ENCODE assay signal across 8 cellular contexts in genomic region chr6:16700202-16700997, GRCh38.
DNase-seq lines count a peak whose midpoint lies in the region; ATAC-seq and TF ChIP-seq lines count a peak whose summit lies in the region.

No MANE protein-coding gene starts in this region.

- H3K4me1 Mint-ChIP-seq in MCF 10A (ENCODE audit: insufficient read depth, unreplicated experiment): peaks cover 47% of the 10 kb centered on the region

- H3K36me3 Mint-ChIP-seq in MCF 10A (ENCODE audit: insufficient read depth, unreplicated experiment): no peaks in the 10 kb centered on the region

- no peak overlapping the region for H2BK15ac ChIP-seq in mesendoderm (replicated peaks; ENCODE audit: low read depth)

- H2BK120ac ChIP-seq in mesendoderm (ENCODE audit: low read depth, low read length): no peak overlapping the region

- intact Hi-C loops in MCF 10A (cut with micrococcal nuclease): no loop called here
- intact Hi-C loops in upper lobe of right lung (cut with DNase I): no loop called here

- TF ChIP-seq CTCF in MCF 10A (IDR thresholded peaks at IDR 0.05; ENCODE audit: unreplicated experiment): no peak
- no peak for TF ChIP-seq CTCF in upper lobe of right lung (IDR thresholded peaks at IDR 0.05)

- H3K27ac ChIP-seq in mesendoderm (ENCODE audit: low read depth, low read length) (no peak overlapping the region), upper lobe of right lung (peak overlapping the region; percentile 53)

- H2AK5ac ChIP-seq in mesendoderm (ENCODE audit: low read length): no peak overlapping the region

- BruUV-seq in MCF 10A (replicated peaks; lab: Mats Ljungman, UMichigan): no TSS peak

- H3K27me3 Mint-ChIP-seq in MCF 10A (ENCODE audit: insufficient read depth, unreplicated experiment): no peaks in the 10 kb centered on the region

- no peak overlapping the region for H3K4me2 ChIP-seq in mesendoderm (ENCODE audit: low read length)

- H3K56ac ChIP-seq in mesendoderm (ENCODE audit: low read length): no peak overlapping the region

- H3K27ac Mint-ChIP-seq in MCF 10A (ENCODE audit: low read depth, unreplicated experiment): peak overlapping the region; percentile 60

- CTCF ChIA-PET in MCF 10A (lab: Yijun Ruan, JAX): interaction anchor here (1.4 to 1.5 kb wide), 2 partner anchors 70 to 383 kb away, joined by 3 to 5 read pairs; no protein-coding TSS in a partner anchor

- POLR2A ChIA-PET in MCF 10A (lab: Yijun Ruan, JAX): interaction anchor here (0.9 to 3.1 kb wide), 4 partner anchors 9 to 17 kb away, joined by 3 to 9 read pairs (median 4); no protein-coding TSS in a partner anchor

- WGBS in mesendoderm (ENCODE audit: extremely low coverage, insufficient coverage, low lambda C conversion rate): no CpG with 5 or more reads among the region's 14 CpGs

- H3K4me3 ChIP-seq in mesendoderm (ENCODE audit: low read length) (no peak overlapping the region), upper lobe of right lung (peak overlapping the region; percentile 32)

- H3K79me2 ChIP-seq in mesendoderm (ENCODE audit: control insufficient read depth, insufficient read depth, low read length): no peaks in the 10 kb centered on the region

- H3K9ac ChIP-seq in mesendoderm (ENCODE audit: low read length): no peak overlapping the region

- H4K5ac ChIP-seq in mesendoderm (ENCODE audit: low read length): no peak overlapping the region

- ATAC-seq in upper lobe of right lung (peak; percentile 51), GM21390 (IDR thresholded peaks at IDR 0.05; ENCODE audit: unreplicated experiment) (no peak)

- peaks cover 1% of the 10 kb centered on the region for H3K4me1 ChIP-seq in mesendoderm (ENCODE audit: control insufficient read depth, low read depth, low read length)
- peaks cover 56% of the 10 kb centered on the region for H3K4me1 ChIP-seq in upper lobe of right lung

- no peaks in the 10 kb centered on the region for H3K9me3 Mint-ChIP-seq in MCF 10A (ENCODE audit: unreplicated experiment)

- H3K9me3 ChIP-seq in upper lobe of right lung: no peaks in the 10 kb centered on the region

- no peak overlapping the region for H3K4ac ChIP-seq in mesendoderm (ENCODE audit: low read depth, low read length)

- no peaks in the 10 kb centered on the region for H3K79me1 ChIP-seq in mesendoderm (ENCODE audit: low read length)

- DNase-seq in activated naive CD4-positive, alpha-beta T cell treated with Interleukin-2 at 50 U/mL for 16 hours: peak; percentile 63
- no peak for DNase-seq in activated naive CD4-positive, alpha-beta T cell (lab: John Stamatoyannopoulos, UW)
- DNase-seq in MCF 10A (ENCODE audit: unreplicated experiment): no peak
- DNase-seq in mesendoderm: peak; percentile 40
- no peak for DNase-seq in upper lobe of right lung
- no peak for DNase-seq in NCI-H2107 treated with DMSO at 0.1 percent for 48 hours (lab: John Stamatoyannopoulos, UW; ENCODE audit: unreplicated experiment)
- DNase-seq in occipital lobe (lab: John Stamatoyannopoulos, UW): no peak

- H3K18ac ChIP-seq in mesendoderm (ENCODE audit: low read length): no peak overlapping the region

- H3K4me3 Mint-ChIP-seq in MCF 10A (ENCODE audit: unreplicated experiment): peak overlapping the region; percentile 23

- H3K23ac ChIP-seq in mesendoderm (ENCODE audit: low read length): no peak overlapping the region

- H3K27me3 ChIP-seq in mesendoderm (ENCODE audit: insufficient read depth, low read length, poor library complexity): no peaks in the 10 kb centered on the region
- H3K27me3 ChIP-seq in upper lobe of right lung: no peaks in the 10 kb centered on the region

- H2BK5ac ChIP-seq in mesendoderm (ENCODE audit: low read length): no peak overlapping the region

- H3K36me3 ChIP-seq in mesendoderm (ENCODE audit: control insufficient read depth, insufficient read depth, low read length) (no peaks in the 10 kb centered on the region), upper lobe of right lung (no peaks in the 10 kb centered on the region)

- H4K8ac ChIP-seq in mesendoderm (ENCODE audit: low read depth, low read length): no peak overlapping the region

Comparison
In these comparisons a context has a peak if more than half of its experiments do, and no peak if none do; other contexts are left out.
1. DNase-seq: peak in activated naive CD4-positive, alpha-beta T cell treated with Interleukin-2 at 50 U/mL for 16 hours (single experiment) and mesendoderm (single experiment); none in activated naive CD4-positive, alpha-beta T cell (0 of 4), MCF 10A (single experiment), upper lobe of right lung (single experiment), NCI-H2107 treated with DMSO at 0.1 percent for 48 hours (single experiment) and occipital lobe (single experiment).